In genomic region chr12:49322708-49323523, GRCh38 we compare ENCODE assay signal across 1 cellular context.
A peak's percentile ranks its signal among the peaks of the same experiment; 100 is the strongest.
TF ChIP-seq lines count a peak whose summit lies in the region.

Gene TROAP (plus strand): TSS chr12:49323255. CDS start chr12:49323609, 354 bp downstream.

TF ChIP-seq in HepG2, 621 proteins besides CTCF, POLR2A, EP300 and RAD21 (continued from another document and continues in another):
- no peak for TF ChIP-seq ZNF513 (CRISPR knock-in tag; conservative IDR thresholded peaks at IDR 0.05)
- TF ChIP-seq CCDC6 (CRISPR knock-in tag; IDR thresholded peaks at IDR 0.05): 0 out of 2 replicates have a peak, but pooled peaks have one; percentile 2
- peak; percentile 92 for TF ChIP-seq POGZ (CRISPR knock-in tag; IDR thresholded peaks at IDR 0.05)
- TF ChIP-seq NFATC3 (CRISPR knock-in tag; IDR thresholded peaks at IDR 0.05): no peak; the same call in 1 of the 2 replicates
- no peak for TF ChIP-seq DPF2 (CRISPR knock-in tag; IDR thresholded peaks at IDR 0.05; ENCODE audit: borderline replicate concordance, low read depth)
- TF ChIP-seq ESRRA (CRISPR knock-in tag; IDR thresholded peaks at IDR 0.05; ENCODE audit: low read depth): no peak
- TF ChIP-seq TFDP2 (CRISPR knock-in tag; IDR thresholded peaks at IDR 0.05): peak; percentile 99
- TF ChIP-seq SETDB1 (CRISPR knock-in tag; IDR thresholded peaks at IDR 0.05; ENCODE audit: borderline replicate concordance): no peak
- TF ChIP-seq KAT8 (CRISPR knock-in tag; IDR thresholded peaks at IDR 0.05): peak; percentile 88
- peak; percentile 28; the same call in 1 of the 2 replicates for TF ChIP-seq ZNF776 (CRISPR knock-in tag; IDR thresholded peaks at IDR 0.05)
- peak; percentile 84 for TF ChIP-seq PHF8 (CRISPR knock-in tag; IDR thresholded peaks at IDR 0.05)
- TF ChIP-seq, protein P1, sequence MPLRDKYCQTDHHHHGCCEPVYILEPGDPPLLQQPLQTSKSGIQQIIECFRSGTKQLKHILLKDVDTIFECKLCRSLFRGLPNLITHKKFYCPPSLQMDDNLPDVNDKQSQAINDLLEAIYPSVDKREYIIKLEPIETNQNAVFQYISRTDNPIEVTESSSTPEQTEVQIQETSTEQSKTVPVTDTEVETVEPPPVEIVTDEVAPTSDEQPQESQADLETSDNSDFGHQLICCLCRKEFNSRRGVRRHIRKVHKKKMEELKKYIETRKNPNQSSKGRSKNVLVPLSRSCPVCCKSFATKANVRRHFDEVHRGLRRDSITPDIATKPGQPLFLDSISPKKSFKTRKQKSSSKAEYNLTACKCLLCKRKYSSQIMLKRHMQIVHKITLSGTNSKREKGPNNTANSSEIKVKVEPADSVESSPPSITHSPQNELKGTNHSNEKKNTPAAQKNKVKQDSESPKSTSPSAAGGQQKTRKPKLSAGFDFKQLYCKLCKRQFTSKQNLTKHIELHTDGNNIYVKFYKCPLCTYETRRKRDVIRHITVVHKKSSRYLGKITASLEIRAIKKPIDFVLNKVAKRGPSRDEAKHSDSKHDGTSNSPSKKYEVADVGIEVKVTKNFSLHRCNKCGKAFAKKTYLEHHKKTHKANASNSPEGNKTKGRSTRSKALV (CRISPR knock-in tag; IDR thresholded peaks at IDR 0.05): no peak
- TF ChIP-seq DNMT3B (CRISPR knock-in tag; conservative IDR thresholded peaks at IDR 0.05): no peak
- no peak for TF ChIP-seq SRSF9 (IDR thresholded peaks at IDR 0.05; ENCODE audit: borderline replicate concordance, insufficient read depth, low read depth, low read length, poor library complexity, severe bottlenecking)
- TF ChIP-seq ZKSCAN1 (IDR thresholded peaks at IDR 0.05; ENCODE audit: low read length): no peak
- TF ChIP-seq ZNF230 (CRISPR knock-in tag; IDR thresholded peaks at IDR 0.05): no peak
- no peak for TF ChIP-seq EEA1 (CRISPR knock-in tag; IDR thresholded peaks at IDR 0.05; ENCODE audit: borderline replicate concordance)
- no peak for TF ChIP-seq STAG1 (CRISPR knock-in tag; IDR thresholded peaks at IDR 0.05)
- TF ChIP-seq GATA4 (IDR thresholded peaks at IDR 0.05; ENCODE audit: borderline replicate concordance, low read depth): no peak
- no peak for TF ChIP-seq SSRP1 (CRISPR knock-in tag; IDR thresholded peaks at IDR 0.05)
- no peak for TF ChIP-seq TCF12 (IDR thresholded peaks at IDR 0.05)
- no peak for TF ChIP-seq TCF12 (CRISPR knock-in tag; IDR thresholded peaks at IDR 0.05)
- TF ChIP-seq ZNF891 (CRISPR knock-in tag; IDR thresholded peaks at IDR 0.05): no peak
- TF ChIP-seq ZNF629 (CRISPR knock-in tag; conservative IDR thresholded peaks at IDR 0.05): no peak
- peak; percentile 52; the same call in 1 of the 2 replicates for TF ChIP-seq ZNF691 (CRISPR knock-in tag; IDR thresholded peaks at IDR 0.05; ENCODE audit: borderline replicate concordance, low read depth)
- no peak for TF ChIP-seq ZMYM2 (CRISPR knock-in tag; IDR thresholded peaks at IDR 0.05)
- TF ChIP-seq ZNF562 (CRISPR knock-in tag; IDR thresholded peaks at IDR 0.05; ENCODE audit: borderline replicate concordance): no peak
- TF ChIP-seq KLF12 (CRISPR knock-in tag; IDR thresholded peaks at IDR 0.05; ENCODE audit: borderline replicate concordance): 0 out of 2 replicates have a peak, but pooled peaks have one; percentile 8
- no peak for TF ChIP-seq ATF6 (CRISPR knock-in tag; conservative IDR thresholded peaks at IDR 0.05)
- TF ChIP-seq ARNT2 (CRISPR knock-in tag; IDR thresholded peaks at IDR 0.05; ENCODE audit: low read depth): peak; percentile 76; the same call in 1 of the 2 replicates
- TF ChIP-seq MIXL1 (CRISPR knock-in tag; IDR thresholded peaks at IDR 0.05): no peak
- no peak for TF ChIP-seq NFKBIZ (CRISPR knock-in tag; IDR thresholded peaks at IDR 0.05)
- no peak for TF ChIP-seq MLLT10 (CRISPR knock-in tag; IDR thresholded peaks at IDR 0.05)
- TF ChIP-seq NCOA1 (CRISPR knock-in tag; IDR thresholded peaks at IDR 0.05): no peak
- peak; percentile 84 for TF ChIP-seq ZFX (CRISPR knock-in tag; IDR thresholded peaks at IDR 0.05; ENCODE audit: low read depth)
- TF ChIP-seq ZNF251 (CRISPR knock-in tag; IDR thresholded peaks at IDR 0.05): no peak
- TF ChIP-seq ZNF569 (CRISPR knock-in tag; IDR thresholded peaks at IDR 0.05; ENCODE audit: borderline replicate concordance): no peak
- peak; percentile 70 for TF ChIP-seq TAF1 (CRISPR knock-in tag; IDR thresholded peaks at IDR 0.05)
- peak; percentile 59; the same call in 1 of the 2 replicates for TF ChIP-seq HNF1B (CRISPR knock-in tag; IDR thresholded peaks at IDR 0.05)
- no peak for TF ChIP-seq ZNF564 (CRISPR knock-in tag; IDR thresholded peaks at IDR 0.05)
- TF ChIP-seq IKZF4 (CRISPR knock-in tag; IDR thresholded peaks at IDR 0.05; ENCODE audit: borderline replicate concordance, low read depth, not compliant biosample characterization): no peak
- TF ChIP-seq FIP1L1 (IDR thresholded peaks at IDR 0.05; ENCODE audit: borderline replicate concordance, insufficient read depth, low read depth, low read length): no peak
- no peak for TF ChIP-seq MZF1 (CRISPR knock-in tag; IDR thresholded peaks at IDR 0.05; ENCODE audit: borderline replicate concordance)
- TF ChIP-seq NFKB2 (CRISPR knock-in tag; IDR thresholded peaks at IDR 0.05; ENCODE audit: borderline replicate concordance): peak; percentile 27; the same call in 1 of the 2 replicates
- TF ChIP-seq ZNF724P (CRISPR knock-in tag; IDR thresholded peaks at IDR 0.05; ENCODE audit: borderline replicate concordance): peak; percentile 39; the same call in 1 of the 2 replicates
- TF ChIP-seq RNF2 (conservative IDR thresholded peaks at IDR 0.05; ENCODE audit: low read depth): no peak
- TF ChIP-seq RFXAP (CRISPR knock-in tag; IDR thresholded peaks at IDR 0.05; ENCODE audit: borderline replicate concordance): peak; percentile 75; the same call in 1 of the 2 replicates
- TF ChIP-seq, protein P2, sequence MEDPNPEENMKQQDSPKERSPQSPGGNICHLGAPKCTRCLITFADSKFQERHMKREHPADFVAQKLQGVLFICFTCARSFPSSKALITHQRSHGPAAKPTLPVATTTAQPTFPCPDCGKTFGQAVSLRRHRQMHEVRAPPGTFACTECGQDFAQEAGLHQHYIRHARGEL (CRISPR knock-in tag; IDR thresholded peaks at IDR 0.05): no peak
- peak; percentile 76 for TF ChIP-seq ELF1 (CRISPR knock-in tag; IDR thresholded peaks at IDR 0.05)
- TF ChIP-seq ZNF343 (CRISPR knock-in tag; IDR thresholded peaks at IDR 0.05): no peak
- TF ChIP-seq, protein P3, sequence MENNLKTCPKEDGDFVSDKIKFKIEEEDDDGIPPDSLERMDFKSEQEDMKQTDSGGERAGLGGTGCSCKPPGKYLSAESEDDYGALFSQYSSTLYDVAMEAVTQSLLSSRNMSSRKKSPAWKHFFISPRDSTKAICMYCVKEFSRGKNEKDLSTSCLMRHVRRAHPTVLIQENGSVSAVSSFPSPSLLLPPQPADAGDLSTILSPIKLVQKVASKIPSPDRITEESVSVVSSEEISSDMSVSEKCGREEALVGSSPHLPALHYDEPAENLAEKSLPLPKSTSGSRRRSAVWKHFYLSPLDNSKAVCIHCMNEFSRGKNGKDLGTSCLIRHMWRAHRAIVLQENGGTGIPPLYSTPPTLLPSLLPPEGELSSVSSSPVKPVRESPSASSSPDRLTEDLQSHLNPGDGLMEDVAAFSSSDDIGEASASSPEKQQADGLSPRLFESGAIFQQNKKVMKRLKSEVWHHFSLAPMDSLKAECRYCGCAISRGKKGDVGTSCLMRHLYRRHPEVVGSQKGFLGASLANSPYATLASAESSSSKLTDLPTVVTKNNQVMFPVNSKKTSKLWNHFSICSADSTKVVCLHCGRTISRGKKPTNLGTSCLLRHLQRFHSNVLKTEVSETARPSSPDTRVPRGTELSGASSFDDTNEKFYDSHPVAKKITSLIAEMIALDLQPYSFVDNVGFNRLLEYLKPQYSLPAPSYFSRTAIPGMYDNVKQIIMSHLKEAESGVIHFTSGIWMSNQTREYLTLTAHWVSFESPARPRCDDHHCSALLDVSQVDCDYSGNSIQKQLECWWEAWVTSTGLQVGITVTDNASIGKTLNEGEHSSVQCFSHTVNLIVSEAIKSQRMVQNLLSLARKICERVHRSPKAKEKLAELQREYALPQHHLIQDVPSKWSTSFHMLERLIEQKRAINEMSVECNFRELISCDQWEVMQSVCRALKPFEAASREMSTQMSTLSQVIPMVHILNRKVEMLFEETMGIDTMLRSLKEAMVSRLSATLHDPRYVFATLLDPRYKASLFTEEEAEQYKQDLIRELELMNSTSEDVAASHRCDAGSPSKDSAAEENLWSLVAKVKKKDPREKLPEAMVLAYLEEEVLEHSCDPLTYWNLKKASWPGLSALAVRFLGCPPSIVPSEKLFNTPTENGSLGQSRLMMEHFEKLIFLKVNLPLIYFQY (CRISPR knock-in tag; IDR thresholded peaks at IDR 0.05; ENCODE audit: borderline replicate concordance): peak; percentile 28; the same call in 1 of the 2 replicates
- TF ChIP-seq MTA1 (CRISPR knock-in tag; IDR thresholded peaks at IDR 0.05; ENCODE audit: borderline replicate concordance): no peak
- no peak for TF ChIP-seq NR2F1 (CRISPR knock-in tag; IDR thresholded peaks at IDR 0.05)
- TF ChIP-seq ZNF598 (CRISPR knock-in tag; IDR thresholded peaks at IDR 0.05; ENCODE audit: borderline replicate concordance): no peak; the same call in 1 of the 2 replicates
- no peak for TF ChIP-seq ZNF232 (CRISPR knock-in tag; IDR thresholded peaks at IDR 0.05; ENCODE audit: borderline replicate concordance)
- TF ChIP-seq ZNF264 (CRISPR knock-in tag; IDR thresholded peaks at IDR 0.05): no peak
- no peak for TF ChIP-seq AGO1 (IDR thresholded peaks at IDR 0.05; ENCODE audit: low read depth, low read length, poor library complexity, severe bottlenecking)
- TF ChIP-seq GTF2F1 (IDR thresholded peaks at IDR 0.05; ENCODE audit: low read length): no peak
- no peak for TF ChIP-seq KLF11 (CRISPR knock-in tag; IDR thresholded peaks at IDR 0.05)
- no peak for TF ChIP-seq ZFYVE20 (CRISPR knock-in tag; IDR thresholded peaks at IDR 0.05; ENCODE audit: borderline replicate concordance, low read depth)
- no peak for TF ChIP-seq TEAD2 (CRISPR knock-in tag; IDR thresholded peaks at IDR 0.05)
- TF ChIP-seq, protein P4, sequence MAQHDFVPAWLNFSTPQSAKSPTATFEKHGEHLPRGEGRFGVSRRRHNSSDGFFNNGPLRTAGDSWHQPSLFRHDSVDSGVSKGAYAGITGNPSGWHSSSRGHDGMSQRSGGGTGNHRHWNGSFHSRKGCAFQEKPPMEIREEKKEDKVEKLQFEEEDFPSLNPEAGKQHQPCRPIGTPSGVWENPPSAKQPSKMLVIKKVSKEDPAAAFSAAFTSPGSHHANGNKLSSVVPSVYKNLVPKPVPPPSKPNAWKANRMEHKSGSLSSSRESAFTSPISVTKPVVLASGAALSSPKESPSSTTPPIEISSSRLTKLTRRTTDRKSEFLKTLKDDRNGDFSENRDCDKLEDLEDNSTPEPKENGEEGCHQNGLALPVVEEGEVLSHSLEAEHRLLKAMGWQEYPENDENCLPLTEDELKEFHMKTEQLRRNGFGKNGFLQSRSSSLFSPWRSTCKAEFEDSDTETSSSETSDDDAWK (CRISPR knock-in tag; IDR thresholded peaks at IDR 0.05): no peak
- TF ChIP-seq GABPA (IDR thresholded peaks at IDR 0.05; ENCODE audit: low read depth, low read length): no peak
- TF ChIP-seq GABPA (CRISPR knock-in tag; IDR thresholded peaks at IDR 0.05; ENCODE audit: low read depth): peak; percentile 66
